Comparison of ENCODE assay signal across 19 cellular contexts in the genomic region with DNA sequence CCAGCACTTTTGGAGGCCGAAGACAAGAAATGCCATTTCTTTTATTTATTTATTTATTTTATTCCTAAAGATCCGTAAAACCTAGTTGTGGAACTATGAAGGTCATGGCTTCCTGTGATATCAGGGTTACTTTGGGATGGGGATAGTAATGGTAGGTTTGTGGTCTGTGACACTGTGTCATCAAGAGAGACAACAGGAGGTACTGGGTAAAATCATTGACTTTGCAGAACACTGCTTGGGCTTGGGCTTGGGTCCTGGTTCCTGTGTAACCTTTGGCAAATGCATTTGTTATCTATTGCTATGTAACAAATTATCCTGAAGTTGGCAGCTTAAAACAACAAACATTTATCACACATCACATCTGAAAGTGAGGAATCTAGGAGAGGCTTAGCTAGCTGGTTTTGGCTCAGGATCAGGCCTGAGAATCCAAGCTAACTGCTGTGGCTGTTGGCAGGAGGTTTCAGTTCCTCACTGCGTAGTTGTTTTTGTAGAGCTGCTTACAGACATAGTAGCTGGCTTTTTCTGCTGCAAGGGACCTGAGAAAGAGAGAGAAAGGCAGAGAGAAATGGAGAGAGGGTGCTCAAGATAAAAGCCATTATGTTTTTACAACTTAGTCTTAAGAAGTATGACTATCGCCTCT.
A peak's percentile ranks its signal among the peaks of the same experiment; 100 is the strongest.
DNase-seq lines count a peak whose midpoint lies in the region; ATAC-seq and TF ChIP-seq lines count a peak whose summit lies in the region.
"Had no signal": no experiment of that assay in that cellular context is flagged by ENCODE, and none has a peak within 500 bp of the region (broad histone marks: within the 10 kb centered on the region; RNA-seq: fewer than 3 reads in every experiment).

No MANE protein-coding gene starts in this region.

- H3K27me3 ChIP-seq in sigmoid colon (no peaks in the 10 kb centered on the region), H7 (ENCODE audit: control insufficient read depth, insufficient read depth, low read length) (no peaks in the 10 kb centered on the region)
- H3K27me3 ChIP-seq: foreskin keratinocyte, vagina had no signal

- ATAC-seq in GM18868 (IDR thresholded peaks at IDR 0.05; ENCODE audit: unreplicated experiment) = peak; percentile 82
- no peak for ATAC-seq in activated T-cell treated with anti-CD3 and anti-CD28 coated beads, Interleukin-2, amount 50 U/mL, for 72 hours (replicated peaks in 1 of 2)
- ATAC-seq in GM21737 (IDR thresholded peaks at IDR 0.05; ENCODE audit: unreplicated experiment) = no peak
- ATAC-seq: activated CD4-positive, alpha-beta T cell treated with anti-CD3 and anti-CD28 coated beads for 36 hours; foreskin keratinocyte; stimulated activated effector memory CD8-positive, alpha-beta T cell treated with anti-CD3 and anti-CD28 coated beads, Interleukin-12 subunit alpha, Interleukin-12 subunit beta, amount 100 ng/mL, for 72 hours; T-helper 17 cell had no signal

- no peak overlapping the region for H3K27ac Mint-ChIP-seq in activated T-cell treated with anti-CD3 and anti-CD28 coated beads, Interleukin-2, amount 50 U/mL, for 72 hours
- H3K27ac Mint-ChIP-seq: activated CD4-positive, alpha-beta T cell treated with anti-CD3 and anti-CD28 coated beads for 36 hours; activated T-cell treated with anti-CD3 and anti-CD28 coated beads, Interleukin-2, amount 50 U/mL, for 24 hours; CD14-positive monocyte; stimulated activated effector memory CD8-positive, alpha-beta T cell treated with anti-CD3 and anti-CD28 coated beads, Interleukin-12 subunit alpha, Interleukin-12 subunit beta, amount 100 ng/mL, for 72 hours; T-helper 17 cell had no signal

- WGBS in sigmoid colon, 2 donors = 84 to 89% methylated on average over 4 of the region's 4 CpGs

- H3K36me3 ChIP-seq in sigmoid colon (no peaks in the 10 kb centered on the region), H7 (replicated peaks; ENCODE audit: control insufficient read depth, insufficient read depth, low read length) (no peaks in the 10 kb centered on the region)
- H3K36me3 ChIP-seq: vagina had no signal

- H3K4me1 ChIP-seq in sigmoid colon = peaks cover 0 to 12% (median 9%) of the 10 kb centered on the region in 4 donors
- H3K4me1 ChIP-seq: foreskin keratinocyte, vagina had no signal

- TF ChIP-seq POLR2A in sigmoid colon (IDR thresholded peaks at IDR 0.05) = no peak

- no peaks in the 10 kb centered on the region for H3K4me1 Mint-ChIP-seq in activated T-cell treated with anti-CD3 and anti-CD28 coated beads, Interleukin-2, amount 50 U/mL, for 72 hours (ENCODE audit: low read depth)
- H3K4me1 Mint-ChIP-seq: activated CD4-positive, alpha-beta T cell treated with anti-CD3 and anti-CD28 coated beads for 36 hours; CD14-positive monocyte; stimulated activated effector memory CD8-positive, alpha-beta T cell treated with anti-CD3 and anti-CD28 coated beads, Interleukin-12 subunit alpha, Interleukin-12 subunit beta, amount 100 ng/mL, for 72 hours; T-helper 17 cell had no signal

- no peak for TF ChIP-seq EP300 in sigmoid colon (IDR thresholded peaks at IDR 0.05)

- H3K4me3 Mint-ChIP-seq in activated T-cell treated with anti-CD3 and anti-CD28 coated beads, Interleukin-2, amount 50 U/mL, for 72 hours = no peak overlapping the region
- H3K4me3 Mint-ChIP-seq: activated CD4-positive, alpha-beta T cell treated with anti-CD3 and anti-CD28 coated beads for 36 hours; activated T-cell treated with anti-CD3 and anti-CD28 coated beads, Interleukin-2, amount 50 U/mL, for 24 hours; CD14-positive monocyte; stimulated activated effector memory CD8-positive, alpha-beta T cell treated with anti-CD3 and anti-CD28 coated beads, Interleukin-12 subunit alpha, Interleukin-12 subunit beta, amount 100 ng/mL, for 72 hours; T-helper 17 cell had no signal

- no peaks in the 10 kb centered on the region for H3K27me3 Mint-ChIP-seq in activated T-cell treated with anti-CD3 and anti-CD28 coated beads, Interleukin-2, amount 50 U/mL, for 72 hours (ENCODE audit: low read depth)
- H3K27me3 Mint-ChIP-seq: activated CD4-positive, alpha-beta T cell treated with anti-CD3 and anti-CD28 coated beads for 36 hours; activated T-cell treated with anti-CD3 and anti-CD28 coated beads, Interleukin-2, amount 50 U/mL, for 24 hours; T-helper 17 cell had no signal

- peaks cover 0 to 2% (median 0%) of the 10 kb centered on the region in 4 donors for H3K9me3 ChIP-seq in sigmoid colon
- H3K9me3 ChIP-seq: vagina had no signal

- H3K4me3 ChIP-seq in sigmoid colon (no peak overlapping the region), H7 (ENCODE audit: insufficient read depth, low read depth, low read length) (no peak overlapping the region)
- H3K4me3 ChIP-seq: vagina had no signal

- H3K9me3 Mint-ChIP-seq in activated T-cell treated with anti-CD3 and anti-CD28 coated beads, Interleukin-2, amount 50 U/mL, for 72 hours = peaks cover 5 to 13% of the 10 kb centered on the region in 2 donors

- peak; percentile 15 for DNase-seq in RPMI7951 (ENCODE audit: low read depth)
- peak; percentile 24 for DNase-seq in fibroblast of the conjunctiva (ENCODE audit: low read depth)
- DNase-seq in sigmoid colon = no peak
- no peak for DNase-seq in NCI-H748 (lab: John Stamatoyannopoulos, UW; ENCODE audit: unreplicated experiment)
- no peak for DNase-seq in activated T-cell treated with anti-CD3 and anti-CD28 coated beads, Interleukin-2, amount 50 U/mL, for 72 hours
- no peak for DNase-seq in H7
- DNase-seq: activated CD4-positive, alpha-beta T cell treated with anti-CD3 and anti-CD28 coated beads for 36 hours; activated T-cell treated with anti-CD3 and anti-CD28 coated beads, Interleukin-2, amount 50 U/mL, for 24 hours; EL; foreskin keratinocyte; islet precursor cell; NCI-H510A; stimulated activated CD4-positive, alpha-beta T cell treated with anti-CD3 and anti-CD28 coated beads, Interleukin-4, amount 100 ng/mL, for 4 hours; T-helper 17 cell had no signal

- TF ChIP-seq CTCF in sigmoid colon (IDR thresholded peaks at IDR 0.05) = no peak

- intact Hi-C loops in sigmoid colon (cut with DNase I) = no loop called here

- H3K27ac ChIP-seq in sigmoid colon = peak overlapping the region in 3 of 4 donors; percentile 5 to 45 (median 15)
- H3K27ac ChIP-seq: foreskin keratinocyte, vagina had no signal

- H3K36me3 Mint-ChIP-seq in activated T-cell treated with anti-CD3 and anti-CD28 coated beads, Interleukin-2, amount 50 U/mL, for 72 hours (ENCODE audit: insufficient read depth in 2 of 2) = peaks cover 2% of the 10 kb centered on the region in 2 donors
- H3K36me3 Mint-ChIP-seq: CD14-positive monocyte; stimulated activated effector memory CD8-positive, alpha-beta T cell treated with anti-CD3 and anti-CD28 coated beads, Interleukin-12 subunit alpha, Interleukin-12 subunit beta, amount 100 ng/mL, for 72 hours had no signal

Comparison
In these comparisons a context has a peak if more than half of its experiments do, and no peak if none do; other contexts are left out.
1. DNase-seq: peak in RPMI7951 (single experiment) and fibroblast of the conjunctiva (single experiment); none in sigmoid colon (single experiment), NCI-H748 (single experiment), activated T-cell treated with anti-CD3 and anti-CD28 coated beads, Interleukin-2, amount 50 U/mL, for 72 hours (0 of 2) and H7 (single experiment).